In the genomic region with DNA sequence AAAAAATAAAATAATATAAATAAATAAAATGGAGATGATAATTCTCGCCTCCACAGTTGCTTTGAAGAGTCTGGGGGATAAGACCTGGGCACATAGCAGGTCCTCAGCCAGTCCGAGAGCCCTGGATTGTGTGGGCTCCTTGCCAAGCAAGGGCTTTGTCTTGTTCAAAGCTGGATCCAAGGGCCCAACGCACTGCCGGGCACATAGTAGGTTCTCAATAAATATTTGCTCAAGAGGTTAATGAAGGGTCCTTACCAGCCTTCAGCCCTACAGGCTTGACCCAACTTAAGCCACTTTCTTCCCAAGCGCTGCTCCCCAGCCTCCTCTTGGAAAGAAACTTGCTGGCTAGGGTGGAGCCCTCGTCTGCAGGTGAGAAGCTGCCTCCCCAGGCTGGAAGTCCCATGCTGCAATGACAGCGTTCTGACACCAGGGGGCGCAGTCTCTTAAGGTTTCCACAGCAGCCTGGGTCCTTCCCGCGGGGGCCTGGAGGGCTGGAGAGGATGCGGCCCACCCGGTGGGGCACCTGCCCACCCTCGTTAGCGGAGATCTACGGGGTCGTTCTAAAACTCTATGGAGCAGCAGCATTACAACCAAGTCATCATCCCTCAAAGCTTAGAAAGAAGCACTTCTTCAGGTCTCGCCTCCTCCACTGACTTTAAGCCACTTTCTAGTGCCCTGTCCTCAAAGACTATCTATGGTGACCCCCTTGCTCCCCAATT, we compare ENCODE assay signal across 8 cellular contexts.
DNase-seq lines count a peak whose midpoint lies in the region; ATAC-seq and TF ChIP-seq lines count a peak whose summit lies in the region.

No MANE protein-coding gene starts in this region.

- H3K4me3 ChIP-seq in ascending aorta (no peak overlapping the region), spleen (no peak overlapping the region)

- intact Hi-C loops in ascending aorta (cut with DNase I) = loop anchor here (1.0 to 10.0 kb wide), 5 partner anchors 118 to 410 kb away; no protein-coding TSS in a partner anchor
- intact Hi-C loops in spleen (cut with DNase I; ENCODE audit: low total_unique reads) = loop anchor here (5.0 kb wide), 2 partner anchors 191 to 266 kb away; no protein-coding TSS in a partner anchor

- H3K9me3 ChIP-seq in ascending aorta (no peaks in the 10 kb centered on the region), spleen (peaks cover 0 to 9% (median 4%) of the 10 kb centered on the region in 8 donors)

- TF ChIP-seq POLR2A in spleen (IDR thresholded peaks at IDR 0.05) = no peak

- DNase-seq in NCI-H1105 treated with DMSO at 0.1 percent for 48 hours (lab: John Stamatoyannopoulos, UW) = peak; percentile 17
- DNase-seq in NCI-H1105 (lab: John Stamatoyannopoulos, UW) = no peak
- DNase-seq in NCI-H1092 (lab: John Stamatoyannopoulos, UW) = peak; percentile 73
- peak; percentile 74 for DNase-seq in T-helper 9 cell
- peak in 1 of 2 donors; percentile 82 for DNase-seq in ascending aorta (ENCODE audit: low spot score in 2 of 2)
- peak; percentile 69 for DNase-seq in hepatic stellate cell (ENCODE audit: low spot score)
- DNase-seq in spleen = peak; percentile 93

- no peaks in the 10 kb centered on the region for H3K27me3 ChIP-seq in ascending aorta
- H3K27me3 ChIP-seq in spleen (replicated peaks in 1 of 7) = no peaks in the 10 kb centered on the region

- peak; percentile 96 to 100 (median 98) for TF ChIP-seq CTCF in ascending aorta (IDR thresholded peaks at IDR 0.05)
- peak; percentile 89 to 100 (median 99) for TF ChIP-seq CTCF in spleen (IDR thresholded peaks at IDR 0.05 in 8 of 11, conservative IDR thresholded peaks at IDR 0.05 in 3 of 11)

- no peaks in the 10 kb centered on the region for H3K4me1 ChIP-seq in ascending aorta
- H3K4me1 ChIP-seq in spleen = peaks cover 0 to 8% (median 5%) of the 10 kb centered on the region in 6 donors

- ATAC-seq in GM19452 (IDR thresholded peaks at IDR 0.05; ENCODE audit: unreplicated experiment) = no peak

- 29 to 36% (median 31%) methylated on average over 12 to 17 of the region's 17 CpGs for WGBS in spleen, 5 donors

- H3K27ac ChIP-seq in ascending aorta = no peak overlapping the region
- H3K27ac ChIP-seq in spleen = no peak overlapping the region

- no peaks in the 10 kb centered on the region for H3K36me3 ChIP-seq in ascending aorta
- no peaks in the 10 kb centered on the region for H3K36me3 ChIP-seq in spleen
